Comparison of ENCODE assay signal across 20 cellular contexts in the genomic region with DNA sequence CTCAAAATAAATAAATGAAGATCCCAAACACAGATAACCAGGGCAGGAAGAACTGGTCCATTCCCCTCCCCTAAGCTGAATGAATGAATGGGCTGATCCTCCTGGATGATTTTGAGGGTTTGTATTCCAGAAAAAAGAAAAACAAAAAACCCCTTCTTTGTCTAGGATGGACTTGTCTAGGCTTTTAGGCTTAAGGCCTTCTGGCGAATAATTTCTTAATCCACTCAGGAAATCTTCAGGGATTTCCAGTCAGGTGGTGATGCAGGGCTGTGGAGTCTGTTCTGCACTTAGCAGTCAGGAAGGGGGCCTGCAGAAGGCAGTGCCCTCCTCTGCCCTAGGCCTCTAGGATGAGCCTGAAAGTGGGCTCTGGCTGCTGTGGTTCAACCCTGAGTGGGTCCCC. TPM values are rescaled to one million over a fixed set of nuclear protein-coding genes. Genes with fewer than 3 reads are reported as not detected.
DNase-seq lines count a peak whose midpoint lies in the region; ATAC-seq, FAIRE-seq and TF ChIP-seq lines count a peak whose summit lies in the region.
"Had no signal": no experiment of that assay in that cellular context is flagged by ENCODE, and none has a peak within 500 bp of the region (broad histone marks: within the 10 kb centered on the region; RNA-seq: fewer than 3 reads in every experiment).

No MANE protein-coding gene starts in this region.

- no peak for TF ChIP-seq CTCF in keratinocyte (optimal IDR thresholded peaks at IDR 0.05 in 1 of 3, IDR thresholded peaks at IDR 0.05 in 1 of 3, conservative IDR thresholded peaks at IDR 0.05 in 1 of 3; ENCODE audit: extremely low read depth in 1 of 3, insufficient read depth in 2 of 3, low read length in 3 of 3)

- H2AFZ ChIP-seq in keratinocyte (ENCODE audit: control insufficient read depth, low read length), result no peak overlapping the region
- H2AFZ ChIP-seq: GM23338 had no signal

- dilution Hi-C loops in keratinocyte (cut with MboI; ENCODE audit: extremely low pct_ligation_motif_present, low sequenced_read_pairs), result no loop called here

- H3K36me3 ChIP-seq in SJCRH30 (no peaks in the 10 kb centered on the region), keratinocyte (ENCODE audit: control insufficient read depth in 2 of 2, extremely low read depth in 1 of 2, insufficient read depth in 2 of 2, low read length in 2 of 2) (no peaks in the 10 kb centered on the region)
- H3K36me3 ChIP-seq: BE2C had no signal

- no peak for ATAC-seq in GM18907 (IDR thresholded peaks at IDR 0.05; ENCODE audit: unreplicated experiment)
- no peak for ATAC-seq in HG02973 (IDR thresholded peaks at IDR 0.05; ENCODE audit: unreplicated experiment)
- ATAC-seq: GM23338 had no signal

- no peaks in the 10 kb centered on the region for H3K9me1 ChIP-seq in keratinocyte (ENCODE audit: control insufficient read depth, extremely low read depth, insufficient read depth, low read length)

- H3K27me3 ChIP-seq in SJCRH30, result no peaks in the 10 kb centered on the region
- no peaks in the 10 kb centered on the region for H3K27me3 ChIP-seq in keratinocyte (ENCODE audit: control insufficient read depth, extremely low read depth, insufficient read depth, low read length)
- H3K27me3 ChIP-seq: BE2C had no signal

- no peaks in the 10 kb centered on the region for H3K9me3 ChIP-seq in SJCRH30 (replicated peaks)
- no peaks in the 10 kb centered on the region for H3K9me3 ChIP-seq in keratinocyte (ENCODE audit: control insufficient read depth, low read depth, low read length)
- H3K9me3 ChIP-seq: BE2C had no signal

- H3K9ac ChIP-seq in keratinocyte (ENCODE audit: control insufficient read depth, extremely low read depth, insufficient read depth, low read length), result no peak overlapping the region
- H3K9ac ChIP-seq: KMS-11 had no signal

- no peak overlapping the region for H3K4me3 ChIP-seq in SJCRH30
- no peak overlapping the region for H3K4me3 ChIP-seq in keratinocyte (ENCODE audit: control insufficient read depth in 2 of 3, extremely low read depth in 1 of 3, insufficient read depth in 2 of 3, low read depth in 1 of 3, low read length in 3 of 3)
- H3K4me3 ChIP-seq: GM23338 had no signal

- H3K27ac ChIP-seq in SJCRH30 (no peak overlapping the region), keratinocyte (ENCODE audit: control insufficient read depth, insufficient read depth, low read length) (no peak overlapping the region)
- H3K27ac ChIP-seq: KMS-11 had no signal

- DNase-seq in NCI-H2171 treated with DMSO at 0.1 percent for 48 hours (lab: John Stamatoyannopoulos, UW), result peak; percentile 28
- DNase-seq in NCI-H2171 (lab: John Stamatoyannopoulos, UW), result no peak
- DNase-seq in SJCRH30, result peak; percentile 45 to 81
- no peak for DNase-seq in keratinocyte (ENCODE audit: low read depth, low spot score)
- DNase-seq in HuH-7 (ENCODE audit: low spot score), result no peak
- no peak for DNase-seq in SHP77 treated with DMSO at 0.1 percent for 48 hours (lab: John Stamatoyannopoulos, UW)
- DNase-seq: 8988T; BE2C; CD8-positive, alpha-beta memory T cell; DND-41; NCI-H1436 treated with DMSO at 0.1 percent for 48 hours; NCI-H2029 treated with DMSO at 0.1 percent for 48 hours; NCI-H2227 treated with DMSO at 0.1 percent for 48 hours; NCI-H526 treated with DMSO at 0.1 percent for 48 hours; NK-92 treated with Interleukin-12 subunit alpha and Interleukin-12 subunit beta, amount 100 ng/mL, for 24 hours had no signal

- no peaks in the 10 kb centered on the region for H3K79me2 ChIP-seq in keratinocyte (ENCODE audit: control insufficient read depth, insufficient read depth, low read length)

- H3K4me1 ChIP-seq in SJCRH30 (peaks cover 36% of the 10 kb centered on the region), keratinocyte (ENCODE audit: control insufficient read depth, extremely low read depth, insufficient read depth, low read length) (peaks cover 58% of the 10 kb centered on the region)

- FAIRE-seq in keratinocyte (lab: Jason Lieb, UNC), result peak; percentile 26
- FAIRE-seq: G401.6 had no signal

- no peaks in the 10 kb centered on the region for H4K20me1 ChIP-seq in keratinocyte (ENCODE audit: control insufficient read depth, extremely low read depth, insufficient read depth, low read length)

- no peak overlapping the region for H3K4me2 ChIP-seq in keratinocyte (ENCODE audit: control insufficient read depth, extremely low read depth, insufficient read depth, low read depth, low read length)
- H3K4me2 ChIP-seq: GM23338, KMS-11 had no signal

RNA-seq across cellular contexts. Expression of a gene that starts 52.1 kb away (rescaled TPM):
- total RNA-seq in SJCRH30 (2014; rRNA removed; shearing (Covaris generic)), result 27.3 and 34.8 TPM in 2 replicates
- 29.2 to 30.8 TPM (median 30.2 TPM) in 3 replicates for polyA plus RNA-seq in keratinocyte
- polyA plus RNA-seq in keratinocyte (2011; ENCODE audit: low read depth), result 24.5 TPM
- 13.0 and 20.3 TPM in 2 replicates for polyA plus RNA-seq in keratinocyte (2011; cell fraction: cytosol; rRNA removed)
- 32.9 and 38.4 TPM in 2 replicates for polyA plus RNA-seq in keratinocyte (2011; cell fraction: nucleus; rRNA removed)
- polyA plus RNA-seq in keratinocyte (2012; ENCODE audit: low replicate concordance), result 24.6 and 37.7 TPM in 2 replicates
- 18.2 to 27.2 TPM (median 19.1 TPM) in 3 replicates for polyA minus RNA-seq in keratinocyte
- 10.2 TPM for polyA minus RNA-seq in keratinocyte (2011; cell fraction: cytosol; rRNA and poly(A)+ RNA removed)
- polyA minus RNA-seq in keratinocyte (2011; cell fraction: nucleus; rRNA and poly(A)+ RNA removed), result 10.9 and 17.8 TPM in 2 replicates

Comparison
In these comparisons a context has a peak if more than half of its experiments do, and no peak if none do; other contexts are left out.
1. DNase-seq: peak in NCI-H2171 treated with DMSO at 0.1 percent for 48 hours (single experiment) and SJCRH30 (2 of 2); none in NCI-H2171 (single experiment), keratinocyte (single experiment), HuH-7 (single experiment) and SHP77 treated with DMSO at 0.1 percent for 48 hours (single experiment).